In genomic region chr2:69138247-69138754, GRCh38 we compare ENCODE assay signal across 11 cellular contexts.
A peak's percentile ranks its signal among the peaks of the same experiment; 100 is the strongest.
DNase-seq lines count a peak whose midpoint lies in the region; FAIRE-seq and TF ChIP-seq lines count a peak whose summit lies in the region.
"Had no signal": no experiment of that assay in that cellular context is flagged by ENCODE, and none has a peak within 500 bp of the region (broad histone marks: within the 10 kb centered on the region; RNA-seq: fewer than 3 reads in every experiment).

No MANE protein-coding gene starts in this region.

- intact Hi-C loops in ascending aorta (cut with DNase I): no loop called here

- peak overlapping the region; percentile 41 to 80 for H3K27ac ChIP-seq in ascending aorta

- no peaks in the 10 kb centered on the region for H3K36me3 ChIP-seq in ascending aorta

- H3K4me1 ChIP-seq in ascending aorta: peaks cover 4 to 40% of the 10 kb centered on the region in 2 donors

- no peaks in the 10 kb centered on the region for H3K9me3 ChIP-seq in ascending aorta

- no peaks in the 10 kb centered on the region for H3K27me3 ChIP-seq in ascending aorta

- FAIRE-seq in urothelium cell line (lab: Jason Lieb, UNC): peak; percentile 53
- FAIRE-seq: GM19239 had no signal

- no peak for TF ChIP-seq CTCF in ascending aorta (IDR thresholded peaks at IDR 0.05)

- DNase-seq in HK-2 (ENCODE audit: unreplicated experiment) (peak; percentile 22), ascending aorta (ENCODE audit: low spot score in 2 of 2) (no peak), foreskin melanocyte (peak; percentile 30), urothelium cell line (ENCODE audit: low spot score) (peak; percentile 75), NK-92 (lab: John Stamatoyannopoulos, UW; ENCODE audit: unreplicated experiment) (no peak), RPMI8226 (no peak), activated gamma-delta T cell (lab: John Stamatoyannopoulos, UW) (no peak), GM19238 (ENCODE audit: insufficient read length, low spot score) (no peak)
- DNase-seq: activated CD4-positive, CD25-positive, alpha-beta regulatory T cell treated with anti-CD3 and anti-CD28 coated beads, Interleukin-2, amount 50 U/mL, for 72 hours; activated naive CD4-positive, alpha-beta T cell treated with anti-CD3 and anti-CD28 coated beads, Interleukin-2, amount 50 U/mL, for 16 hours had no signal

- no peak overlapping the region for H3K4me3 ChIP-seq in ascending aorta

Comparison
In these comparisons a context has a peak if more than half of its experiments do, and no peak if none do; other contexts are left out.
1. DNase-seq: peak in HK-2 (single experiment), foreskin melanocyte (single experiment) and urothelium cell line (single experiment); none in ascending aorta (0 of 2), NK-92 (single experiment), RPMI8226 (single experiment), activated gamma-delta T cell (single experiment) and GM19238 (single experiment).